In the genomic region with DNA sequence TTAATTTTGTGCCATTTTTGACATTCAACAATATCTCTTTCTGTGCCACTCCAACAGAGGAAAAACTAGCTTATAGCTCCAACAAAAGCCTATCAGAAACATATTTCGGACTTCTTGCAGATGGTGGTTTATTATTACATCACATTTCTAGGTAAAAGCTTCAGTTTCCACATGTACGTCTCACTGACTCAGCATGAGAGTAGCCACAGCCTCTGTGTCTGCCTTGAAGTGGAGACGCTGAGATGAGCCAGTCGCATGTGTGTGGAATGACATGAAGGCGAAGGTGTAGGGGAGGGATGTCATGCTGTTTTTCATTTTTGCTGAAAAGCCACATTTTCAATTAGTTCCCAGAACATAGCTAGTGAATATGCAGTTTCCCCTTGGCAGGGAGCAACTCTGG, we compare ENCODE assay signal across 17 cellular contexts.
DNase-seq lines count a peak whose midpoint lies in the region; ATAC-seq and TF ChIP-seq lines count a peak whose summit lies in the region.
"Had no signal": no experiment of that assay in that cellular context is flagged by ENCODE, and none has a peak within 500 bp of the region (broad histone marks: within the 10 kb centered on the region; RNA-seq: fewer than 3 reads in every experiment).

No MANE protein-coding gene starts in this region.

- H3K4me3 ChIP-seq in AG09309 (ENCODE audit: control insufficient read depth, low read depth, low read length) (no peak overlapping the region), suprapubic skin (no peak overlapping the region)
- H3K4me3 ChIP-seq: SJSA1 had no signal

- H3K36me3 ChIP-seq in suprapubic skin, result no peaks in the 10 kb centered on the region
- H3K36me3 ChIP-seq: SJSA1 had no signal

- TF ChIP-seq CTCF in AG09309 (IDR thresholded peaks at IDR 0.05; ENCODE audit: control insufficient read depth, insufficient read depth, low read depth, low read length, missing control alignments) (no peak), suprapubic skin (IDR thresholded peaks at IDR 0.05) (no peak), foreskin keratinocyte (conservative IDR thresholded peaks at IDR 0.05) (no peak)

- DNase-seq in AG09309 (ENCODE audit: low read depth) (peak; percentile 33), GF-D8 (lab: John Stamatoyannopoulos, UW) (peak; percentile 19), OCI-M1 (lab: John Stamatoyannopoulos, UW) (peak; percentile 94), iris pigment epithelial cell (ENCODE audit: low read depth) (peak; percentile 35), suprapubic skin (ENCODE audit: low spot score in 2 of 2) (no peak), caudate nucleus (lab: John Stamatoyannopoulos, UW) (no peak), foreskin keratinocyte (no peak)
- DNase-seq in activated CD8-positive, alpha-beta T cell treated with anti-CD3 and anti-CD28 coated beads, Interleukin-2, amount 10 ng/mL, durations not matched to agents 7 days and 5 days, result no peak
- DNase-seq: GDM1, KBM-7, NCI-H1417, NCI-H1930, NCI-H2171, NCI-H510A had no signal

- no peaks in the 10 kb centered on the region for H3K36me3 Mint-ChIP-seq in activated CD8-positive, alpha-beta T cell treated with anti-CD3 and anti-CD28 coated beads, Interleukin-2, amount 10 ng/mL, durations not matched to agents 7 days and 5 days (ENCODE audit: low read depth)

- H3K4me1 ChIP-seq in suprapubic skin, result no peaks in the 10 kb centered on the region
- H3K4me1 ChIP-seq in foreskin keratinocyte, result no peaks in the 10 kb centered on the region
- H3K4me1 ChIP-seq: Caco-2, SJSA1 had no signal

- no peaks in the 10 kb centered on the region for H3K9me3 Mint-ChIP-seq in activated CD8-positive, alpha-beta T cell treated with anti-CD3 and anti-CD28 coated beads, Interleukin-2, amount 10 ng/mL, durations not matched to agents 7 days and 5 days (ENCODE audit: insufficient read depth)

- H3K27me3 ChIP-seq in suprapubic skin (no peaks in the 10 kb centered on the region), foreskin keratinocyte (no peaks in the 10 kb centered on the region)
- H3K27me3 ChIP-seq: SJSA1 had no signal

- CTCF ChIA-PET in activated CD8-positive, alpha-beta T cell treated with anti-CD3 and anti-CD28 coated beads, Interleukin-2, amount 10 ng/mL, durations not matched to agents 7 days and 5 days (lab: Charles Lee), result no interaction called here

- ATAC-seq in activated CD8-positive, alpha-beta T cell treated with anti-CD3 and anti-CD28 coated beads, Interleukin-2, amount 10 ng/mL, durations not matched to agents 7 days and 5 days, result no peak
- no peak for ATAC-seq in foreskin keratinocyte

- POLR2A ChIA-PET in activated CD8-positive, alpha-beta T cell treated with anti-CD3 and anti-CD28 coated beads, Interleukin-2, amount 10 ng/mL, durations not matched to agents 7 days and 5 days (lab: Charles Lee), result no interaction called here

- no peak overlapping the region for H3K27ac Mint-ChIP-seq in activated CD8-positive, alpha-beta T cell treated with anti-CD3 and anti-CD28 coated beads, Interleukin-2, amount 10 ng/mL, durations not matched to agents 7 days and 5 days

- 90% methylated on average over 5 of the region's 5 CpGs for WGBS in suprapubic skin

- H3K27ac ChIP-seq in suprapubic skin, result no peak overlapping the region
- H3K27ac ChIP-seq in caudate nucleus (ENCODE audit: low read depth, low read length), result no peak overlapping the region
- no peak overlapping the region for H3K27ac ChIP-seq in foreskin keratinocyte
- H3K27ac ChIP-seq: HL-60, SJSA1 had no signal

- no peaks in the 10 kb centered on the region for H3K27me3 Mint-ChIP-seq in activated CD8-positive, alpha-beta T cell treated with anti-CD3 and anti-CD28 coated beads, Interleukin-2, amount 10 ng/mL, durations not matched to agents 7 days and 5 days (ENCODE audit: low read depth)

- no peak overlapping the region for H3K4me3 Mint-ChIP-seq in activated CD8-positive, alpha-beta T cell treated with anti-CD3 and anti-CD28 coated beads, Interleukin-2, amount 10 ng/mL, durations not matched to agents 7 days and 5 days

- H3K4me1 Mint-ChIP-seq in activated CD8-positive, alpha-beta T cell treated with anti-CD3 and anti-CD28 coated beads, Interleukin-2, amount 10 ng/mL, durations not matched to agents 7 days and 5 days (ENCODE audit: low read depth), result no peaks in the 10 kb centered on the region

- TF ChIP-seq EP300 in suprapubic skin (IDR thresholded peaks at IDR 0.05), result no peak

- no peaks in the 10 kb centered on the region for H3K9me3 ChIP-seq in suprapubic skin
- H3K9me3 ChIP-seq: Caco-2, SJSA1 had no signal

- TF ChIP-seq POLR2A in suprapubic skin (IDR thresholded peaks at IDR 0.05), result no peak

Comparison
In these comparisons a context has a peak if more than half of its experiments do, and no peak if none do; other contexts are left out.
1. DNase-seq: peak in AG09309 (single experiment), GF-D8 (single experiment), OCI-M1 (single experiment) and iris pigment epithelial cell (single experiment); none in suprapubic skin (0 of 2), caudate nucleus (0 of 61), activated CD8-positive, alpha-beta T cell treated with anti-CD3 and anti-CD28 coated beads, Interleukin-2, amount 10 ng/mL, durations not matched to agents 7 days and 5 days (single experiment) and foreskin keratinocyte (0 of 2).